ENCODE assay signal across 27 cellular contexts in genomic region chr18:73646196-73646595, GRCh38.
A peak's percentile ranks its signal among the peaks of the same experiment; 100 is the strongest.
DNase-seq lines count a peak whose midpoint lies in the region; FAIRE-seq and TF ChIP-seq lines count a peak whose summit lies in the region.
"Had no signal": no experiment of that assay in that cellular context is flagged by ENCODE, and none has a peak within 500 bp of the region (broad histone marks: within the 10 kb centered on the region; RNA-seq: fewer than 3 reads in every experiment).

No MANE protein-coding gene starts in this region.

- H3K4me3 Mint-ChIP-seq in HFFc6 (peak overlapping the region; percentile 48), astrocyte (ENCODE audit: unreplicated experiment) (no peak overlapping the region)
- H3K4me3 Mint-ChIP-seq: natural killer cell treated with Interleukin-12 subunit alpha and Interleukin-12 subunit beta and Interleukin-15 and Interleukin-18, amount 100 ng/mL, for 72 hours; T-helper 17 cell had no signal

- peaks cover 12% of the 10 kb centered on the region; the same call in 1 of the 2 replicates for H3K36me3 Mint-ChIP-seq in HFFc6 (ENCODE audit: low read depth)
- H3K36me3 Mint-ChIP-seq in astrocyte (ENCODE audit: low read depth, unreplicated experiment) = no peaks in the 10 kb centered on the region

- H4K20me1 ChIP-seq in astrocyte (ENCODE audit: insufficient read depth, low read length) = no peaks in the 10 kb centered on the region

- no peak overlapping the region for H2AFZ ChIP-seq in astrocyte (ENCODE audit: low read depth, low read length)

- H3K4me1 ChIP-seq in astrocyte (ENCODE audit: insufficient read depth, low read length) (peaks cover 29% of the 10 kb centered on the region), subcutaneous abdominal adipose tissue (ENCODE audit: control insufficient read depth in 5 of 5, insufficient read depth in 5 of 5, low read length in 5 of 5) (peaks cover 0 to 9% (median 0%) of the 10 kb centered on the region in 5 donors)
- H3K4me1 ChIP-seq: body of pancreas, gastrocnemius medialis, lower lobe of right lung, tibial nerve had no signal

- FAIRE-seq in astrocyte (lab: Jason Lieb, UNC) = no peak
- FAIRE-seq: TTC549 had no signal

- peak overlapping the region; percentile 82 for H3K27ac Mint-ChIP-seq in HFFc6
- H3K27ac Mint-ChIP-seq in astrocyte (ENCODE audit: unreplicated experiment) = peak overlapping the region; percentile 6
- H3K27ac Mint-ChIP-seq: natural killer cell treated with Interleukin-12 subunit alpha and Interleukin-12 subunit beta and Interleukin-15 and Interleukin-18, amount 100 ng/mL, for 72 hours; T-helper 17 cell had no signal

- H3K4me1 Mint-ChIP-seq in HFFc6 (ENCODE audit: low read depth) (peaks cover 46% of the 10 kb centered on the region), astrocyte (ENCODE audit: low read depth, unreplicated experiment) (peaks cover 16% of the 10 kb centered on the region)
- H3K4me1 Mint-ChIP-seq: T-helper 17 cell had no signal

- no peaks in the 10 kb centered on the region for H3K27me3 Mint-ChIP-seq in HFFc6 (ENCODE audit: insufficient read depth)
- no peaks in the 10 kb centered on the region for H3K27me3 Mint-ChIP-seq in astrocyte (ENCODE audit: low read depth, unreplicated experiment)
- H3K27me3 Mint-ChIP-seq: natural killer cell treated with Interleukin-12 subunit alpha and Interleukin-12 subunit beta and Interleukin-15 and Interleukin-18, amount 100 ng/mL, for 72 hours; T-helper 17 cell had no signal

- H3K79me2 ChIP-seq in astrocyte (ENCODE audit: insufficient read depth, low read length) = no peaks in the 10 kb centered on the region

- H3K4me3 ChIP-seq in astrocyte (ENCODE audit: insufficient read depth, low read depth, low read length) (no peak overlapping the region), fibroblast of mammary gland (ENCODE audit: control insufficient read depth, low read depth, low read length) (no peak overlapping the region), subcutaneous abdominal adipose tissue (ENCODE audit: low read depth in 1 of 5, low read length in 5 of 5) (no peak overlapping the region)
- H3K4me3 ChIP-seq: body of pancreas, gastrocnemius medialis, lower lobe of right lung, ovary, tibial nerve had no signal

- H3K4me2 ChIP-seq in astrocyte (ENCODE audit: low read length) = peak overlapping the region; percentile 60

- no peaks in the 10 kb centered on the region for H3K9me3 Mint-ChIP-seq in HFFc6
- no peaks in the 10 kb centered on the region for H3K9me3 Mint-ChIP-seq in astrocyte (ENCODE audit: unreplicated experiment)

- DNase-seq in HFFc6 (no peak), astrocyte (ENCODE audit: low read depth) (no peak), fibroblast of mammary gland (ENCODE audit: low read depth) (peak; percentile 59), COR-L47 (lab: John Stamatoyannopoulos, UW) (no peak), NK-92 (lab: John Stamatoyannopoulos, UW; ENCODE audit: unreplicated experiment) (no peak), posterior cingulate gyrus (no peak)
- DNase-seq: activated CD4-positive, alpha-beta T cell treated with anti-CD3 and anti-CD28 coated beads, Interleukin-2, amount 50 U/mL, for 48 hours; activated CD8-positive, alpha-beta memory T cell treated with anti-CD3 and anti-CD28 coated beads, Interleukin-2, amount 50 U/mL, for 4 hours; activated naive CD4-positive, alpha-beta T cell treated with Interleukin-2 at 50 U/mL for 16 hours; body of pancreas; Calu3; DMS79; effector CD4-positive, alpha-beta T cell; gastrocnemius medialis; lower lobe of right lung; NCI-H1092; NCI-H187 treated with DMSO at 0.1 percent for 48 hours; NCI-H2171; ovary; stimulated activated CD4-positive, alpha-beta T cell treated with anti-CD3 and anti-CD28 coated beads, Interleukin-15, amount 100 ng/mL, for 24 hours; stimulated activated CD4-positive, alpha-beta T cell treated with anti-CD3 and anti-CD28 coated beads, Interleukin-4, amount 100 ng/mL, for 4 hours; T-helper 17 cell had no signal

- peak overlapping the region; percentile 70 for H3K9ac ChIP-seq in astrocyte (ENCODE audit: low read length)
- no peak overlapping the region for H3K9ac ChIP-seq in subcutaneous abdominal adipose tissue (ENCODE audit: low read length in 5 of 5)

- no peak for TF ChIP-seq CTCF in HFFc6 (IDR thresholded peaks at IDR 0.05)
- TF ChIP-seq CTCF in astrocyte (IDR thresholded peaks at IDR 0.05; ENCODE audit: insufficient read depth, low read depth, low read length) = no peak
- no peak for TF ChIP-seq CTCF in fibroblast of mammary gland (conservative IDR thresholded peaks at IDR 0.05; ENCODE audit: control insufficient read depth, insufficient read depth, low read depth, low read length)

- peak overlapping the region; percentile 95 for H3K27ac ChIP-seq in astrocyte (ENCODE audit: low read depth, low read length)
- peak overlapping the region; percentile 2 for H3K27ac ChIP-seq in subcutaneous abdominal adipose tissue (ENCODE audit: low read depth, low read length)
- H3K27ac ChIP-seq: body of pancreas, gastrocnemius medialis, lower lobe of right lung, ovary, RWPE1, tibial nerve had no signal

- H3K27me3 ChIP-seq in astrocyte (ENCODE audit: insufficient read depth, low read length) (no peaks in the 10 kb centered on the region), subcutaneous abdominal adipose tissue (ENCODE audit: control insufficient read depth in 5 of 5, insufficient read depth in 4 of 5, low read length in 5 of 5) (no peaks in the 10 kb centered on the region)
- H3K27me3 ChIP-seq: body of pancreas, gastrocnemius medialis, ovary, tibial nerve had no signal

- intact Hi-C loops in posterior cingulate gyrus (cut with DNase I) = no loop called here

- H3K36me3 ChIP-seq in astrocyte (ENCODE audit: insufficient read depth, low read length) (no peaks in the 10 kb centered on the region), subcutaneous abdominal adipose tissue (ENCODE audit: control insufficient read depth in 5 of 5, insufficient read depth in 5 of 5, low read length in 5 of 5) (no peaks in the 10 kb centered on the region)
- H3K36me3 ChIP-seq: gastrocnemius medialis, lower lobe of right lung, ovary, tibial nerve had no signal

- H3K9me3 ChIP-seq in astrocyte (ENCODE audit: insufficient read depth, low read depth, low read length) (no peaks in the 10 kb centered on the region), subcutaneous abdominal adipose tissue (ENCODE audit: control insufficient read depth in 5 of 5, low read length in 5 of 5) (peaks cover 0 to under 1% (median 0%) of the 10 kb centered on the region in 5 donors)
- H3K9me3 ChIP-seq: body of pancreas, gastrocnemius medialis, lower lobe of right lung, ovary, tibial nerve had no signal
